12 cellular contexts compared by ENCODE assay signal in genomic region chr11:123690490-123690889, GRCh38. TPM values are rescaled to one million over a fixed set of nuclear protein-coding genes. Genes with fewer than 3 reads are reported as not detected.
DNase-seq lines count a peak whose midpoint lies in the region; ATAC-seq and TF ChIP-seq lines count a peak whose summit lies in the region.
"Had no signal": no experiment of that assay in that cellular context is flagged by ENCODE, and none has a peak within 500 bp of the region (broad histone marks: within the 10 kb centered on the region; RNA-seq: fewer than 3 reads in every experiment).

No MANE protein-coding gene starts in this region.

- TF ChIP-seq POLR2A in breast epithelium (IDR thresholded peaks at IDR 0.05), result no peak

- H3K4me1 ChIP-seq in breast epithelium, result no peaks in the 10 kb centered on the region
- H3K4me1 ChIP-seq in foreskin keratinocyte, result no peaks in the 10 kb centered on the region

- TF ChIP-seq CTCF in MCF 10A (IDR thresholded peaks at IDR 0.05; ENCODE audit: unreplicated experiment) (no peak), breast epithelium (IDR thresholded peaks at IDR 0.05) (no peak), RWPE1 (conservative IDR thresholded peaks at IDR 0.05; ENCODE audit: low read depth) (no peak), foreskin keratinocyte (conservative IDR thresholded peaks at IDR 0.05) (no peak), progenitor cell of endocrine pancreas (IDR thresholded peaks at IDR 0.05; ENCODE audit: unreplicated experiment) (no peak)

- POLR2A ChIA-PET in MCF 10A (lab: Yijun Ruan, JAX), result interaction anchor here (2.0 kb wide), 1 partner anchor 13 kb away, joined by 9 read pairs; no protein-coding TSS in a partner anchor
- POLR2A ChIA-PET in RWPE1 (lab: Yijun Ruan, JAX; ENCODE audit: low non-redundant PET), result no interaction called here

- no peaks in the 10 kb centered on the region for H3K9me3 ChIP-seq in breast epithelium

- no peaks in the 10 kb centered on the region for H3K36me3 ChIP-seq in breast epithelium

- H3K4me3 Mint-ChIP-seq in MCF 10A (ENCODE audit: unreplicated experiment) (no peak overlapping the region), progenitor cell of endocrine pancreas (ENCODE audit: low read depth) (no peak overlapping the region)
- H3K4me3 Mint-ChIP-seq: stimulated activated memory B cell treated with anti-CD40 and anti-IgM and Interleukin-4, amounts not matched to agents 10 μg/mL and 1 μg/mL and 100 μg/mL, for 72 hours; T-helper 1 cell treated with Interleukin-12 subunit alpha and Interleukin-12 subunit beta and Interleukin-4 antibody, amounts not matched to agents 30 μg/mL and 1 μg/mL, for 36 hours had no signal

- H3K27me3 ChIP-seq in breast epithelium (peaks cover 0 to 11% of the 10 kb centered on the region in 2 donors), foreskin keratinocyte (peaks cover 6% of the 10 kb centered on the region)

- no peaks in the 10 kb centered on the region for H3K9me3 Mint-ChIP-seq in MCF 10A (ENCODE audit: unreplicated experiment)
- no peaks in the 10 kb centered on the region for H3K9me3 Mint-ChIP-seq in progenitor cell of endocrine pancreas (ENCODE audit: low read depth)
- H3K9me3 Mint-ChIP-seq: stimulated activated memory B cell treated with anti-CD40 and anti-IgM and Interleukin-4, amounts not matched to agents 10 μg/mL and 1 μg/mL and 100 μg/mL, for 72 hours; T-helper 1 cell treated with Interleukin-12 subunit alpha and Interleukin-12 subunit beta and Interleukin-4 antibody, amounts not matched to agents 30 μg/mL and 1 μg/mL, for 36 hours had no signal

- H3K27me3 Mint-ChIP-seq in MCF 10A (ENCODE audit: insufficient read depth, unreplicated experiment), result no peaks in the 10 kb centered on the region
- H3K27me3 Mint-ChIP-seq in progenitor cell of endocrine pancreas, result peaks cover 14% of the 10 kb centered on the region

- CTCF ChIA-PET in MCF 10A (lab: Yijun Ruan, JAX), result interaction anchor here (0.6 to 1.5 kb wide), 6 partner anchors 13 to 1452 kb away, joined by 3 to 6 read pairs (median 4); no protein-coding TSS in a partner anchor
- CTCF ChIA-PET in RWPE1 (lab: Yijun Ruan, JAX), result interaction anchor here (0.6 kb wide), 1 partner anchor 573 kb away, joined by 3 read pairs; no protein-coding TSS in a partner anchor

- no peak overlapping the region for H3K27ac ChIP-seq in breast epithelium
- H3K27ac ChIP-seq in RWPE1, result no peak overlapping the region
- no peak overlapping the region for H3K27ac ChIP-seq in foreskin keratinocyte

- no peak overlapping the region for H3K4me3 ChIP-seq in breast epithelium

- DNase-seq in MCF 10A (ENCODE audit: unreplicated experiment) (peak; percentile 61), breast epithelium (ENCODE audit: low spot score in 2 of 2) (no peak), RWPE1 (ENCODE audit: low spot score) (peak; percentile 74), foreskin keratinocyte (peak; percentile 47 to 65), superior temporal gyrus (ENCODE audit: extremely low spot score) (peak; percentile 60), progenitor cell of endocrine pancreas (ENCODE audit: low spot score, unreplicated experiment) (no peak), Right ventricle myocardium inferior (ENCODE audit: missing footprints) (no peak)
- no peak for DNase-seq in activated CD8-positive, alpha-beta memory T cell treated with anti-CD3 and anti-CD28 coated beads for 24 hours
- DNase-seq: Kasumi-1, NCI-H2107 had no signal

- H3K36me3 Mint-ChIP-seq in MCF 10A (ENCODE audit: insufficient read depth, unreplicated experiment) (no peaks in the 10 kb centered on the region), progenitor cell of endocrine pancreas (ENCODE audit: insufficient read depth) (no peaks in the 10 kb centered on the region)
- H3K36me3 Mint-ChIP-seq: stimulated activated memory B cell treated with anti-CD40 and anti-IgM and Interleukin-4, amounts not matched to agents 10 μg/mL and 1 μg/mL and 100 μg/mL, for 72 hours had no signal

- no TSS peak for BruUV-seq in MCF 10A (replicated peaks; lab: Mats Ljungman, UMichigan)

- intact Hi-C loops in MCF 10A (cut with micrococcal nuclease) (loop anchor here (2.0 kb wide), 1 partner anchor 36 kb away; the partner anchor contains the start of gene SCN3B), breast epithelium (cut with DNase I; ENCODE audit: low total_unique reads) (no loop called here), Right ventricle myocardium inferior (cut with DNase I) (no loop called here)

- H3K4me1 Mint-ChIP-seq in MCF 10A (ENCODE audit: insufficient read depth, unreplicated experiment) (peaks cover 5% of the 10 kb centered on the region), progenitor cell of endocrine pancreas (ENCODE audit: low read depth) (peaks cover 21% of the 10 kb centered on the region)
- H3K4me1 Mint-ChIP-seq: stimulated activated memory B cell treated with anti-CD40 and anti-IgM and Interleukin-4, amounts not matched to agents 10 μg/mL and 1 μg/mL and 100 μg/mL, for 72 hours had no signal

- ATAC-seq in foreskin keratinocyte (peak; percentile 93), Right ventricle myocardium inferior (no peak)
- ATAC-seq: stimulated activated memory B cell treated with anti-CD40 and anti-IgM and Interleukin-4, amounts not matched to agents 10 μg/mL and 1 μg/mL and 100 μg/mL, for 72 hours had no signal

- H3K27ac Mint-ChIP-seq in MCF 10A (ENCODE audit: low read depth, unreplicated experiment) (peak overlapping the region; percentile 13), progenitor cell of endocrine pancreas (no peak overlapping the region)
- H3K27ac Mint-ChIP-seq: stimulated activated memory B cell treated with anti-CD40 and anti-IgM and Interleukin-4, amounts not matched to agents 10 μg/mL and 1 μg/mL and 100 μg/mL, for 72 hours; T-helper 1 cell treated with Interleukin-12 subunit alpha and Interleukin-12 subunit beta and Interleukin-4 antibody, amounts not matched to agents 30 μg/mL and 1 μg/mL, for 36 hours had no signal

RNA-seq across cellular contexts. Expression of gene SCN3B, which starts 36.1 kb away (rescaled TPM):
- total RNA-seq in MCF 10A (2022) (1.2 and 3.3 TPM in 2 replicates), breast epithelium (1 to 10 TPM; 1.9 to 2.6 (median 1.9) TPM), foreskin keratinocyte (0.04 TPM in 1 of 2 replicates, not detected in the other), progenitor cell of endocrine pancreas (4.0 and 5.1 TPM in 2 replicates), Right ventricle myocardium inferior (1.2 TPM)
- 0.01 TPM in 2 replicates for polyA plus RNA-seq in foreskin keratinocyte

RNA-seq across cellular contexts. Expression of gene ZNF202, which starts 51.0 kb away (rescaled TPM):
- total RNA-seq in MCF 10A (2022) (15.6 and 22.1 TPM in 2 replicates), breast epithelium (10 to 100 TPM in 2 of 3 donors, 1 to 10 TPM in 1; 7.0 to 12.9 (median 12.1) TPM), foreskin keratinocyte (12.5 and 13.8 TPM in 2 replicates), progenitor cell of endocrine pancreas (29.6 and 30.1 TPM in 2 replicates), Right ventricle myocardium inferior (5.6 TPM)
- 4.9 and 6.5 TPM in 2 replicates for polyA plus RNA-seq in foreskin keratinocyte

Comparison
In these comparisons a context has a peak if more than half of its experiments do, and no peak if none do; other contexts are left out.
1. DNase-seq: peak in MCF 10A (single experiment), RWPE1 (single experiment), foreskin keratinocyte (2 of 2) and superior temporal gyrus (single experiment); none in breast epithelium (0 of 2), progenitor cell of endocrine pancreas (single experiment), activated CD8-positive, alpha-beta memory T cell treated with anti-CD3 and anti-CD28 coated beads for 24 hours (single experiment) and Right ventricle myocardium inferior (single experiment).